In the genomic region with DNA sequence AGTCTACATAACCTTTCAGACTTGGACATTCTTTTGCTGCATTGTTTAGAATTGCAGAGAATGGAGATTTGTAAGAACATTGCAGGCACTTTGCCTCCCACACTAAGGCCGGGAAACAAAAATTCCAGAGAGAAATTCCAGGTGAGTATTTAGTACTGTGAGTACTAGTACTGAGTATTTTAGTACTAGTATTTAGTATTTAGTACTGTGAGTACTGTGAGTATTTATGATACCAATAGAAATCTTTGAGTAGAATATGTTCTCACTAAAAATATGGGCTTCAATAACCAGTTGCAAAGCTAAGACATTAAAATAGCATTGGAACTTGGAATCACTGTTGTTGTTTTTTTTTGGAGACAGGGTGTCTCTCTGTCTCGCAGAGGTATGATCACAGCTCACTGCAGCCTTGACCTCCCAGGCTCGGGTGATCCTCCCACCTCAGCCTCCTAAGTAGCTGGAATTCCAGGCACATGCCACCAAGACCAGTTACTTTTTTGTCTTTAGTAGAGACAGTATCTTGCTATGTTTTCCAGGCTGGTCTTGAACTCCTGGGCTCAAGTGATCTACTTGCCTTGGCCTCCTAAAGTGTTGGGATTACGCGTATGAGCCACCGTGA, we compare ENCODE assay signal across 10 cellular contexts. TPM values are rescaled to one million over a fixed set of nuclear protein-coding genes. Genes with fewer than 3 reads are reported as not detected.
DNase-seq lines count a peak whose midpoint lies in the region; ATAC-seq and TF ChIP-seq lines count a peak whose summit lies in the region.
"Had no signal": no experiment of that assay in that cellular context is flagged by ENCODE, and none has a peak within 500 bp of the region (broad histone marks: within the 10 kb centered on the region; RNA-seq: fewer than 3 reads in every experiment).

No MANE protein-coding gene starts in this region.

- H3K4me3 Mint-ChIP-seq in CD4-positive, CD25-positive, alpha-beta regulatory T cell: peak overlapping the region in 1 of 4 donors; percentile 10
- H3K4me3 Mint-ChIP-seq in WTC11: no peak overlapping the region
- H3K4me3 Mint-ChIP-seq: CD4-positive, alpha-beta T cell had no signal

- no peaks in the 10 kb centered on the region for H3K27me3 ChIP-seq in CD4-positive, CD25-positive, alpha-beta regulatory T cell (ENCODE audit: control insufficient read depth, insufficient read depth, low read length)
- no peaks in the 10 kb centered on the region for H3K27me3 ChIP-seq in brain microvascular endothelial cell (replicated peaks)
- H3K27me3 ChIP-seq: BLaER1 treated with 17β-estradiol and CSF1 and Interleukin-3, amounts not matched to agents 10 nM and 100 nM had no signal

- no peak for ATAC-seq in CD4-positive, CD25-positive, alpha-beta regulatory T cell (ENCODE audit: low read depth in 2 of 2)
- ATAC-seq in WTC11: no peak
- ATAC-seq: GM12878 had no signal

- H3K9me3 Mint-ChIP-seq in CD4-positive, CD25-positive, alpha-beta regulatory T cell: no peaks in the 10 kb centered on the region
- peaks cover 4% of the 10 kb centered on the region; the same call in 1 of the 2 replicates for H3K9me3 Mint-ChIP-seq in WTC11
- H3K9me3 Mint-ChIP-seq: CD4-positive, alpha-beta T cell had no signal

- DNase-seq in CD4-positive, CD25-positive, alpha-beta regulatory T cell: no peak
- DNase-seq in WTC11 (ENCODE audit: low spot score): no peak
- DNase-seq in HT-29 (ENCODE audit: low spot score): no peak
- no peak for DNase-seq in brain microvascular endothelial cell
- DNase-seq: ACHN; CD4-positive, alpha-beta T cell; DMS79; H7 had no signal

- in situ Hi-C loops in brain microvascular endothelial cell (cut with HindIII; ENCODE audit: low pct_ligation_motif_present, low sequenced_read_pairs): no loop called here

- no peaks in the 10 kb centered on the region for H3K9me3 ChIP-seq in CD4-positive, CD25-positive, alpha-beta regulatory T cell (ENCODE audit: control insufficient read depth in 2 of 2, low read length in 2 of 2)
- H3K9me3 ChIP-seq: BLaER1 treated with 17β-estradiol and CSF1 and Interleukin-3, amounts not matched to agents 10 nM and 100 nM had no signal

- H3K36me3 ChIP-seq in CD4-positive, CD25-positive, alpha-beta regulatory T cell (ENCODE audit: control insufficient read depth, insufficient read depth, low read length): no peaks in the 10 kb centered on the region
- H3K36me3 ChIP-seq in brain microvascular endothelial cell (replicated peaks): no peaks in the 10 kb centered on the region
- H3K36me3 ChIP-seq: BLaER1 treated with 17β-estradiol and CSF1 and Interleukin-3, amounts not matched to agents 10 nM and 100 nM had no signal

- H3K4me1 ChIP-seq in CD4-positive, CD25-positive, alpha-beta regulatory T cell (ENCODE audit: control insufficient read depth, insufficient read depth, low read length, poor library complexity, severe bottlenecking): no peaks in the 10 kb centered on the region

- peaks cover 14% of the 10 kb centered on the region for H3K27me3 Mint-ChIP-seq in CD4-positive, CD25-positive, alpha-beta regulatory T cell
- no peaks in the 10 kb centered on the region for H3K27me3 Mint-ChIP-seq in WTC11 (ENCODE audit: low read depth)
- H3K27me3 Mint-ChIP-seq: CD4-positive, alpha-beta T cell had no signal

- H3K27ac Mint-ChIP-seq in CD4-positive, CD25-positive, alpha-beta regulatory T cell: peak overlapping the region in 2 of 3 donors; percentile 18 to 32
- no peak overlapping the region for H3K27ac Mint-ChIP-seq in WTC11
- H3K27ac Mint-ChIP-seq: CD4-positive, alpha-beta T cell had no signal

- TF ChIP-seq CTCF in WTC11 (IDR thresholded peaks at IDR 0.05) (no peak), brain microvascular endothelial cell (IDR thresholded peaks at IDR 0.05; ENCODE audit: low read depth, low read length, missing control alignments) (no peak)

- no peak overlapping the region for H3K27ac ChIP-seq in CD4-positive, CD25-positive, alpha-beta regulatory T cell (ENCODE audit: insufficient read depth, low read length, poor library complexity, severe bottlenecking)
- H3K27ac ChIP-seq in brain microvascular endothelial cell: no peak overlapping the region
- H3K27ac ChIP-seq: BLaER1 treated with 17β-estradiol and CSF1 and Interleukin-3, amounts not matched to agents 10 nM and 100 nM had no signal

- H3K36me3 Mint-ChIP-seq in CD4-positive, CD25-positive, alpha-beta regulatory T cell: no peaks in the 10 kb centered on the region
- no peaks in the 10 kb centered on the region for H3K36me3 Mint-ChIP-seq in WTC11

- no peak overlapping the region for H3K4me3 ChIP-seq in CD4-positive, CD25-positive, alpha-beta regulatory T cell (ENCODE audit: low read depth, low read length)
- no peak overlapping the region for H3K4me3 ChIP-seq in brain microvascular endothelial cell (ENCODE audit: low read depth, low read length)
- H3K4me3 ChIP-seq: BLaER1 treated with 17β-estradiol and CSF1 and Interleukin-3, amounts not matched to agents 10 nM and 100 nM; GM12878 had no signal

- CTCF ChIA-PET in WTC11 (lab: Charles Lee): interaction anchor here (1.1 to 2.0 kb wide), 3 partner anchors 16 to 32 kb away, joined by 5 read pairs; a partner anchor contains a TSS

- H3K4me1 Mint-ChIP-seq in CD4-positive, CD25-positive, alpha-beta regulatory T cell: peaks cover 0 to 7% (median 3%) of the 10 kb centered on the region in 4 donors
- H3K4me1 Mint-ChIP-seq in WTC11: peaks cover 5% of the 10 kb centered on the region; the same call in 1 of the 2 replicates

- POLR2A ChIA-PET in WTC11 (lab: Charles Lee): no interaction called here

TF ChIP-seq in WTC11, 78 proteins besides CTCF, POLR2A, EP300 and RAD21:
- TF ChIP-seq ZNF396 (CRISPR knock-in tag; IDR thresholded peaks at IDR 0.05; ENCODE audit: borderline replicate concordance): peak; percentile 55; the same call in 1 of the 2 replicates
- no peak for TF ChIP-seq ZNF138 (CRISPR knock-in tag; conservative IDR thresholded peaks at IDR 0.05)
- TF ChIP-seq IRF2 (CRISPR knock-in tag; IDR thresholded peaks at IDR 0.05; ENCODE audit: borderline replicate concordance, low read depth): no peak

RNA-seq across cellular contexts. Expression of a gene that starts 5.3 kb away (rescaled TPM):
- 20.0 TPM for total RNA-seq in CD4-positive, CD25-positive, alpha-beta regulatory T cell
- polyA plus RNA-seq in CD4-positive, CD25-positive, alpha-beta regulatory T cell: 10 to 100 TPM; 30.0 to 41.9 (median 37.0) TPM
- 52.4 to 57.6 TPM (median 53.5 TPM) in 3 replicates for total RNA-seq in WTC11 (2021)
- 28.5 and 29.4 TPM in 2 replicates for total RNA-seq in HT-29 (2014; rRNA removed; shearing (Covaris generic))

RNA-seq across cellular contexts. Expression of a gene that starts 20.2 kb away (rescaled TPM):
- total RNA-seq in CD4-positive, CD25-positive, alpha-beta regulatory T cell: 0.54 TPM
- polyA plus RNA-seq in CD4-positive, CD25-positive, alpha-beta regulatory T cell: 1 to 10 TPM in 1 of 4 donors, under 1 TPM in 3; 0.20 to 1.0 (median 0.71) TPM
- total RNA-seq in WTC11 (2021): 28.8 to 35.8 TPM (median 33.8 TPM) in 3 replicates
- total RNA-seq in HT-29 (2014; rRNA removed; shearing (Covaris generic)): 52.0 and 53.6 TPM in 2 replicates

RNA-seq across cellular contexts. Expression of a gene that starts 33.0 kb away (rescaled TPM):
- 19.3 TPM for total RNA-seq in CD4-positive, CD25-positive, alpha-beta regulatory T cell
- polyA plus RNA-seq in CD4-positive, CD25-positive, alpha-beta regulatory T cell: 10 to 100 TPM; 37.4 to 43.3 (median 40.5) TPM
- total RNA-seq in WTC11 (2021): 119 to 124 TPM (median 123 TPM) in 3 replicates
- 46.4 and 47.6 TPM in 2 replicates for total RNA-seq in HT-29 (2014; rRNA removed; shearing (Covaris generic))

RNA-seq across cellular contexts. Expression of a gene that starts 43.2 kb away (rescaled TPM):
- total RNA-seq in CD4-positive, CD25-positive, alpha-beta regulatory T cell: 108 TPM
- 10 to 100 TPM; 43.1 to 54.0 (median 46.7) TPM for polyA plus RNA-seq in CD4-positive, CD25-positive, alpha-beta regulatory T cell
- total RNA-seq in WTC11 (2021): 42.4 to 49.4 TPM (median 47.4 TPM) in 3 replicates
- 54.9 and 56.3 TPM in 2 replicates for total RNA-seq in HT-29 (2014; rRNA removed; shearing (Covaris generic))

RNA-seq across cellular contexts. Expression of a gene that starts 47.8 kb away (rescaled TPM):
- total RNA-seq in CD4-positive, CD25-positive, alpha-beta regulatory T cell: 8.5 TPM
- polyA plus RNA-seq in CD4-positive, CD25-positive, alpha-beta regulatory T cell: 1 to 10 TPM; 4.7 to 7.5 (median 6.9) TPM
- total RNA-seq in WTC11 (2021): 8.1 to 12.8 TPM (median 11.9 TPM) in 3 replicates
- 14.6 and 15.1 TPM in 2 replicates for total RNA-seq in HT-29 (2014; rRNA removed; shearing (Covaris generic))

Comparison
In these comparisons a context has a peak if more than half of its experiments do, and no peak if none do; other contexts are left out.
1. RNA of a gene that starts 20.2 kb away (total RNA-seq): 52.0 to 53.6 TPM in HT-29 and 28.8 to 35.8 TPM in WTC11; 0.54 TPM in CD4-positive, CD25-positive, alpha-beta regulatory T cell (single experiment); every median in the first group is over 10 times any median in the second.